2 cellular contexts compared by ENCODE assay signal in genomic region chr17:77146882-77147281, GRCh38.
TF ChIP-seq lines count a peak whose summit lies in the region.

No MANE protein-coding gene starts in this region.

TF ChIP-seq in IMR-90, 13 proteins besides CTCF, POLR2A, EP300 and RAD21:
- no peak for TF ChIP-seq RFX5 (IDR thresholded peaks at IDR 0.05; ENCODE audit: low read depth, low read length)
- no peak for TF ChIP-seq RCOR1 (IDR thresholded peaks at IDR 0.05; ENCODE audit: insufficient replicate concordance, low read length)
- TF ChIP-seq USF2 (IDR thresholded peaks at IDR 0.05; ENCODE audit: low read depth, low read length), result no peak
- no peak for TF ChIP-seq BHLHE40 (IDR thresholded peaks at IDR 0.05; ENCODE audit: low read depth, low read length)
- no peak for TF ChIP-seq ELK1 (IDR thresholded peaks at IDR 0.05; ENCODE audit: borderline replicate concordance, low read depth, low read length)
- TF ChIP-seq FOS (IDR thresholded peaks at IDR 0.05; ENCODE audit: low read depth, low read length), result no peak
- no peak for TF ChIP-seq NFE2L2 (IDR thresholded peaks at IDR 0.05; ENCODE audit: low read depth, low read length)
- TF ChIP-seq CEBPB (IDR thresholded peaks at IDR 0.05; ENCODE audit: low read depth, low read length), result no peak
- no peak for TF ChIP-seq MAZ (IDR thresholded peaks at IDR 0.05; ENCODE audit: borderline replicate concordance, low read depth, low read length)
- no peak for TF ChIP-seq MXI1 (IDR thresholded peaks at IDR 0.05; ENCODE audit: borderline replicate concordance, low read depth, low read length)
- TF ChIP-seq MAFK (IDR thresholded peaks at IDR 0.05; ENCODE audit: low read depth, low read length), result no peak
- no peak for TF ChIP-seq CHD1 (IDR thresholded peaks at IDR 0.05; ENCODE audit: low read depth, low read length)
- TF ChIP-seq SMC3 (IDR thresholded peaks at IDR 0.05; ENCODE audit: low read depth, low read length), result no peak

TF ChIP-seq in SK-N-SH, 30 proteins besides CTCF, POLR2A, EP300 and RAD21:
- TF ChIP-seq SMC3 (IDR thresholded peaks at IDR 0.05; ENCODE audit: low read depth, low read length) (no peak), IRF3 (IDR thresholded peaks at IDR 0.05; ENCODE audit: low read depth, low read length) (no peak), SIN3A (IDR thresholded peaks at IDR 0.05; ENCODE audit: borderline replicate concordance, low read depth, low read length) (no peak), NFIC (IDR thresholded peaks at IDR 0.05; ENCODE audit: borderline replicate concordance) (no peak), MAX (IDR thresholded peaks at IDR 0.05; ENCODE audit: low read depth) (no peak), USF2 (IDR thresholded peaks at IDR 0.05; ENCODE audit: borderline replicate concordance, low read depth, low read length) (no peak), EZH2phosphoT487 (IDR thresholded peaks at IDR 0.05; ENCODE audit: borderline replicate concordance, low read depth) (no peak), REST (IDR thresholded peaks at IDR 0.05; ENCODE audit: low read depth, low read length) (no peak), TAF1 (IDR thresholded peaks at IDR 0.05; ENCODE audit: borderline replicate concordance, low read depth, low read length) (no peak)
